ENCODE assay signal across 24 cellular contexts in the genomic region with DNA sequence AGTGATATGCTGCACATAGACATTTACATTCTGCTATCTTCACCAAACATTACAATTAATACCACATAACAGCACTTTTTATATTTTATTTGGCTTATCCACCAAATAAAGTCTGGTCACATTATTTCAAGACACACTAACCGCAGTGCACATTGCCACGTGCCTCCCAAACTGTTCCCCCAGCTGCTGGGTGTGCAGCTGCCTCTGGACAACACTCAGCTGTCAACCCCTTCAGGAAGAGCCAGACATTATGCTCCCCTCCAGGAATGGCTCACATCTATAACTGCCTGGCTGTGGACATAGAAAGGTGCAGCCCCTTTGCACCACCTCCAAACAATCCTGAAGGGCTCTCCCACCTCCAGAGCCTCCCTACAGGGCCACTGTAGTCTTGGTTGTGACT.
DNase-seq lines count a peak whose midpoint lies in the region; ATAC-seq, FAIRE-seq and TF ChIP-seq lines count a peak whose summit lies in the region.
"Had no signal": no experiment of that assay in that cellular context is flagged by ENCODE, and none has a peak within 500 bp of the region (broad histone marks: within the 10 kb centered on the region; RNA-seq: fewer than 3 reads in every experiment).

No MANE protein-coding gene starts in this region.

- H2AK5ac ChIP-seq in H1 (ENCODE audit: low read depth, low read length): no peak overlapping the region

- no peaks in the 10 kb centered on the region for H3K36me3 ChIP-seq in H1 (ENCODE audit: control insufficient read depth in 2 of 4, insufficient read depth in 4 of 4, low read length in 3 of 4)

- 92% methylated on average over 2 of the region's 2 CpGs; no CpG with 5 or more reads in 1 of the 2 experiments for WGBS in H1 (ENCODE audit: extremely low coverage in 1 of 2, insufficient coverage in 1 of 2, insufficient read length in 1 of 2, insufficient replicate concordance in 2 of 2, low coverage in 1 of 2, low lambda C conversion rate in 2 of 2, missing lambda C conversion rate in 1 of 2), 2 experiments

- H2BK120ac ChIP-seq in H1 (replicated peaks; ENCODE audit: low read depth, low read length): no peak overlapping the region

- H3K79me1 ChIP-seq in H1 (ENCODE audit: low read depth, low read length): no peaks in the 10 kb centered on the region

- no peak overlapping the region for H3K56ac ChIP-seq in H1 (replicated peaks; ENCODE audit: insufficient read length, low read depth, low read length)

- H3K27ac ChIP-seq in H1 (ENCODE audit: low read depth, low read length): no peak overlapping the region
- H3K27ac ChIP-seq: C4-2B, GM23248 had no signal

- H4K5ac ChIP-seq in H1 (ENCODE audit: insufficient read length, low read depth, low read length): no peak overlapping the region

- no peak overlapping the region for H2BK15ac ChIP-seq in H1 (ENCODE audit: low read length)

- no peak for DNase-seq in Right ventricle myocardium superior
- DNase-seq in cardiac septum (ENCODE audit: low spot score): no peak
- peak; percentile 35 for DNase-seq in LHCN-M2 (ENCODE audit: low read depth)
- no peak for DNase-seq in H1 (ENCODE audit: low read depth in 1 of 2, low spot score in 2 of 2)
- DNase-seq in myocyte (ENCODE audit: low read depth): peak; percentile 66
- no peak for DNase-seq in COLO668 (lab: John Stamatoyannopoulos, UW; ENCODE audit: unreplicated experiment)
- DNase-seq in NCI-H226: no peak
- DNase-seq in NCI-H2107 (lab: John Stamatoyannopoulos, UW): no peak
- DNase-seq: ACHN; CD4-positive, alpha-beta T cell; DMS53; DND-41; EL; GM23248; HFFc6; IMR-90 had no signal

- H3K4me3 ChIP-seq in H1 (ENCODE audit: extremely low read depth in 1 of 4, insufficient read depth in 2 of 4, low read depth in 3 of 4, low read length in 4 of 4): no peak overlapping the region
- H3K4me3 ChIP-seq: GM12878, GM23248, K562 had no signal

- H3K14ac ChIP-seq in H1 (ENCODE audit: insufficient read length): peak overlapping the region; percentile 89

- H4K20me1 ChIP-seq in H1 (replicated peaks in 1 of 2; ENCODE audit: control insufficient read depth in 1 of 2, insufficient read depth in 2 of 2, low read length in 2 of 2): no peaks in the 10 kb centered on the region

- FAIRE-seq in H1 (lab: Jason Lieb, UNC): no peak
- FAIRE-seq: A204.1, GM12878, GM19239, H54, HTR-8/SVneo, K562 had no signal

- no peak overlapping the region for H2AFZ ChIP-seq in H1 (ENCODE audit: low read length)
- H2AFZ ChIP-seq: GM23248 had no signal

- CTCF ChIA-PET in H1 (lab: Charles Lee; ENCODE audit: partially characterized antibody): interaction anchor here (0.6 kb wide), 1 partner anchor 211 kb away, joined by 3 read pairs; no protein-coding TSS in a partner anchor

- no peak overlapping the region for H2BK5ac ChIP-seq in H1 (ENCODE audit: low read depth, low read length)

- H3K79me2 ChIP-seq in H1 (ENCODE audit: control insufficient read depth in 1 of 2, insufficient read depth in 2 of 2, low read length in 2 of 2): no peaks in the 10 kb centered on the region

- TF ChIP-seq CTCF in H1 (IDR thresholded peaks at IDR 0.05; ENCODE audit: control extremely low read depth in 1 of 3, insufficient read depth in 1 of 3, low read depth in 1 of 3, low read length in 3 of 3): no peak

- TF ChIP-seq RAD21 in H1 (IDR thresholded peaks at IDR 0.05 in 1 of 2, conservative IDR thresholded peaks at IDR 0.05 in 1 of 2; ENCODE audit: low read depth in 2 of 2, low read length in 2 of 2): no peak

- no peaks in the 10 kb centered on the region for H3K23me2 ChIP-seq in H1 (ENCODE audit: low read depth, low read length)

- no peak overlapping the region for H3K4ac ChIP-seq in H1 (replicated peaks; ENCODE audit: insufficient read length, low read depth, low read length)

- H3K9me3 ChIP-seq in H1 (ENCODE audit: insufficient read depth in 2 of 2, low read depth in 1 of 2, low read length in 1 of 2): no peaks in the 10 kb centered on the region

- H3K23ac ChIP-seq in H1 (ENCODE audit: insufficient read length): no peak overlapping the region

- H2BK20ac ChIP-seq in H1 (ENCODE audit: low read length): no peak overlapping the region

- H3K4me2 ChIP-seq in H1 (ENCODE audit: insufficient read depth in 1 of 2, low read depth in 2 of 2, low read length in 2 of 2): no peak overlapping the region

- ATAC-seq in Right ventricle myocardium superior (ENCODE audit: poor library complexity): peak; percentile 43
- ATAC-seq: GM12878, HCT116, K562 had no signal

- POLR2A ChIA-PET in H1 (lab: Charles Lee; ENCODE audit: partially characterized antibody): no interaction called here

- no peak overlapping the region for H3K18ac ChIP-seq in H1 (ENCODE audit: extremely low read depth, low read length)

- TF ChIP-seq EP300 in H1 (IDR thresholded peaks at IDR 0.05; ENCODE audit: borderline replicate concordance in 1 of 2, low read depth in 2 of 2, low read length in 2 of 2): no peak

- H3K9ac ChIP-seq in H1 (replicated peaks in 1 of 4; ENCODE audit: extremely low read depth in 1 of 4, low read depth in 3 of 4, low read length in 3 of 4): no peak overlapping the region
- H3K9ac ChIP-seq: GM23248 had no signal

- H4K8ac ChIP-seq in H1 (ENCODE audit: extremely low read depth, insufficient read depth, low read length): no peak overlapping the region

- no peak for TF ChIP-seq POLR2A in H1 (IDR thresholded peaks at IDR 0.05; ENCODE audit: control extremely low read depth in 1 of 2, low read depth in 2 of 2, low read length in 2 of 2)

- peaks cover 0 to 14% (median 3%) of the 10 kb centered on the region in 4 experiments; a peak in 5 of 7 replicates for H3K4me1 ChIP-seq in H1 (replicated peaks in 1 of 4; ENCODE audit: control insufficient read depth in 3 of 4, insufficient read depth in 4 of 4, low read length in 3 of 4)

- H3K27me3 ChIP-seq in H1 (replicated peaks in 1 of 4; ENCODE audit: control insufficient read depth in 3 of 4, extremely low read depth in 1 of 4, insufficient read depth in 3 of 4, low read length in 3 of 4): no peaks in the 10 kb centered on the region

- intact Hi-C loops in Right ventricle myocardium superior (cut with DNase I) (no loop called here), cardiac septum (cut with DNase I) (no loop called here)

- H4K91ac ChIP-seq in H1 (replicated peaks; ENCODE audit: insufficient read length, low read length): peak overlapping the region; percentile 39

- H2BK12ac ChIP-seq in H1 (ENCODE audit: low read depth, low read length): no peak overlapping the region

TF ChIP-seq in H1, 55 proteins besides CTCF, POLR2A, EP300 and RAD21:
- no peak for TF ChIP-seq PHF8 (conservative IDR thresholded peaks at IDR 0.05; ENCODE audit: low read depth, low read length)
- TF ChIP-seq TAF1 (IDR thresholded peaks at IDR 0.05; ENCODE audit: low read depth, low read length): no peak
- no peak for TF ChIP-seq RBBP5 (IDR thresholded peaks at IDR 0.05; ENCODE audit: borderline replicate concordance, low read depth, low read length)

Comparison
In these comparisons a context has a peak if more than half of its experiments do, and no peak if none do; other contexts are left out.
1. DNase-seq: peak in LHCN-M2 (single experiment) and myocyte (single experiment); none in Right ventricle myocardium superior (single experiment), cardiac septum (single experiment), H1 (0 of 2), COLO668 (single experiment), NCI-H226 (single experiment) and NCI-H2107 (single experiment).